In the genomic region with DNA sequence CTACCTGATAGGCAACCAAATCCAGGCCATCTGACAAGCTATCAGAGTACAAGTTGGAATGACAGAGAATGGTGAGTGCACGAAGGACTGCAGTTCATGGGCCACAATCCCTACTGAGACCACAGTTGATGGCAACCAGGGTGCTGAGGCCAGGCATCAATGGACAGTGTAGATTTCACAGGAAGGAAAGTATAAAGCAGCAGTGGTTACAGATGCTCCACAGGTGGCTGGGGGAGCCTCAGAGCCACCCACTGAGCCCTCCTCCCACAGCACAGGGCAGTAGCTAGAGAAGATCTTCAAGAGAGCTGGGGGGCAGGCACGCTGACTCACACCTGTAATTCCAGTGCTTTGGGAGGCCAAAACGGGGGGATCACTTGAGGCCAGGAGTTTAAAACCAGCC, we compare ENCODE assay signal across 2 cellular contexts.
TF ChIP-seq lines count a peak whose summit lies in the region.

No MANE protein-coding gene starts in this region.

TF ChIP-seq in HEK293, 187 proteins besides CTCF, POLR2A, EP300 and RAD21:
- TF ChIP-seq ZNF157 (tag by site-specific recombination; IDR thresholded peaks at IDR 0.05) (no peak), SCRT2 (tag by site-specific recombination; IDR thresholded peaks at IDR 0.05) (peak; percentile 63), ZNF571 (tag by site-specific recombination; IDR thresholded peaks at IDR 0.05) (no peak), ZNF707 (tag by site-specific recombination; IDR thresholded peaks at IDR 0.05) (no peak), TSHZ1 (tag by site-specific recombination; IDR thresholded peaks at IDR 0.05; ENCODE audit: borderline replicate concordance) (no peak), ZSCAN16 (tag by site-specific recombination; IDR thresholded peaks at IDR 0.05) (no peak), ZIC2 (tag by site-specific recombination; IDR thresholded peaks at IDR 0.05) (peak; percentile 85), ZNF239 (tag by site-specific recombination; IDR thresholded peaks at IDR 0.05) (no peak)
- TF ChIP-seq, protein P1, sequence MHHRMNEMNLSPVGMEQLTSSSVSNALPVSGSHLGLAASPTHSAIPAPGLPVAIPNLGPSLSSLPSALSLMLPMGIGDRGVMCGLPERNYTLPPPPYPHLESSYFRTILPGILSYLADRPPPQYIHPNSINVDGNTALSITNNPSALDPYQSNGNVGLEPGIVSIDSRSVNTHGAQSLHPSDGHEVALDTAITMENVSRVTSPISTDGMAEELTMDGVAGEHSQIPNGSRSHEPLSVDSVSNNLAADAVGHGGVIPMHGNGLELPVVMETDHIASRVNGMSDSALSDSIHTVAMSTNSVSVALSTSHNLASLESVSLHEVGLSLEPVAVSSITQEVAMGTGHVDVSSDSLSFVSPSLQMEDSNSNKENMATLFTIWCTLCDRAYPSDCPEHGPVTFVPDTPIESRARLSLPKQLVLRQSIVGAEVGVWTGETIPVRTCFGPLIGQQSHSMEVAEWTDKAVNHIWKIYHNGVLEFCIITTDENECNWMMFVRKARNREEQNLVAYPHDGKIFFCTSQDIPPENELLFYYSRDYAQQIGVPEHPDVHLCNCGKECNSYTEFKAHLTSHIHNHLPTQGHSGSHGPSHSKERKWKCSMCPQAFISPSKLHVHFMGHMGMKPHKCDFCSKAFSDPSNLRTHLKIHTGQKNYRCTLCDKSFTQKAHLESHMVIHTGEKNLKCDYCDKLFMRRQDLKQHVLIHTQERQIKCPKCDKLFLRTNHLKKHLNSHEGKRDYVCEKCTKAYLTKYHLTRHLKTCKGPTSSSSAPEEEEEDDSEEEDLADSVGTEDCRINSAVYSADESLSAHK (tag by site-specific recombination; IDR thresholded peaks at IDR 0.05) = no peak

TF ChIP-seq in H1, 55 proteins besides CTCF, POLR2A, EP300 and RAD21:
- no peak for TF ChIP-seq SP2 (IDR thresholded peaks at IDR 0.05; ENCODE audit: low read length)
- no peak for TF ChIP-seq PHF8 (conservative IDR thresholded peaks at IDR 0.05; ENCODE audit: low read depth, low read length)
- TF ChIP-seq EGR1 (IDR thresholded peaks at IDR 0.05; ENCODE audit: borderline replicate concordance, low read depth, low read length) = no peak
- TF ChIP-seq MAX (IDR thresholded peaks at IDR 0.05) = no peak
- TF ChIP-seq SP4 (IDR thresholded peaks at IDR 0.05; ENCODE audit: low read length) = no peak
